8 cellular contexts compared by ENCODE assay signal in the genomic region with DNA sequence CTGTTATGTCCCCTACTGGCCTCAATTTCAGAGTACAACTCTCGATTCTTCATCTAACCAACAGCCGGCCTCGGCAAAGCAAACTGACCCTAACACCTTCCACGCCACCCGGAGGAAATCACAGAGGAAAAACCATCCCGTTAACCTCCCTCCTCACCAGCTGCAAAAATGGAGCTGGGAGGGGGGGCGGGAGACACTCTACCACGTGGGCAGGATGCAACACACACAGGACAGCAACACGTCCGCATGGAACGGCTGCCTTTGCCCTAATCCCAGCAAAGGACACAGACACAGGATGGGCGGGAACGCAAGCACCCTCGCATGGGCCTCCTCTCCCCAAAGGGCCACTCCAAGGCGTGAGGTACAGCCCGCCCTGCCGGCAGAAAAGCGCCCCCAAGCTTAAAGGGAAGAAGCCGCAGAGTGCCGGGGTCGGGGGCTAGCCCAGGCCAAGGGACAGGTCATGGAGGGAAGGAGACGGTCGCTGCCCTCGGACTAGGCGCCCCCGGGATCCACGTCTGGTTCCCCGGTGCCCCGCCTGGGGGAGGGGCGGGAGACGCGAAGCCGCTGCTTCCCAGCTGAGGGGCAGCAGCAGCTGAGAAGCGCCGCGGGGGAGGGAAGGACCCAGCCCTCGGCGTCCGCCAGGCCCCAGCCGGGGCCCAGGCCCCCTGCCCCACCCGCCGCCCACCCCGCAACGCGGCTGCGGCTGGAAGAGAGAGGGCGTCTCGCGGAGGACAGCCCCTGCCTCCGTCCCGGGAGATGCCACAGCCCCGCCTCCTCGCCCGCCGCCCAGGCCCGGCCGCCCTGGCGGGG. TPM values are rescaled to one million over a fixed set of nuclear protein-coding genes. Genes with fewer than 3 reads are reported as not detected.
A peak's percentile ranks its signal among the peaks of the same experiment; 100 is the strongest.
DNase-seq lines count a peak whose midpoint lies in the region; ATAC-seq and TF ChIP-seq lines count a peak whose summit lies in the region.

No MANE protein-coding gene starts in this region.

- ATAC-seq in HG02759 (IDR thresholded peaks at IDR 0.05; ENCODE audit: unreplicated experiment): peak; percentile 65
- ATAC-seq in activated CD4-positive, alpha-beta T cell treated with anti-CD3 and anti-CD28 coated beads for 36 hours: peak; percentile 46
- ATAC-seq in esophagus mucosa: peak; percentile 58

- peak; percentile 53 for DNase-seq in GM12865 (ENCODE audit: low read depth)
- peak; percentile 12 for DNase-seq in NCI-H146 treated with DMSO at 0.1 percent for 48 hours (lab: John Stamatoyannopoulos, UW; ENCODE audit: unreplicated experiment)
- peak; percentile 58 for DNase-seq in activated CD4-positive, alpha-beta T cell treated with anti-CD3 and anti-CD28 coated beads for 36 hours

- peak overlapping the region; percentile 84 for H3K4me3 ChIP-seq in ACC112 (ENCODE audit: low read depth, low read length)
- peak overlapping the region; percentile 99 for H3K4me3 ChIP-seq in GM12865 (ENCODE audit: low read depth, low read length)
- peak overlapping the region; percentile 88 to 99 for H3K4me3 ChIP-seq in mucosa of rectum (ENCODE audit: low read length in 2 of 2)
- peak overlapping the region; percentile 89 to 90 for H3K4me3 ChIP-seq in stomach smooth muscle (ENCODE audit: low read length in 2 of 2)

- no peaks in the 10 kb centered on the region for H3K27me3 ChIP-seq in ACC112 (ENCODE audit: insufficient read depth, low read length)
- H3K27me3 ChIP-seq in mucosa of rectum (ENCODE audit: control insufficient read depth in 2 of 2, insufficient read depth in 2 of 2, low read length in 2 of 2): no peaks in the 10 kb centered on the region
- H3K27me3 ChIP-seq in stomach smooth muscle (ENCODE audit: control insufficient read depth in 1 of 2, insufficient read depth in 2 of 2, low read length in 2 of 2): no peaks in the 10 kb centered on the region

- peak overlapping the region; percentile 93 for H2AFZ ChIP-seq in ACC112 (ENCODE audit: low read length, unreplicated experiment)

- peak overlapping the region; percentile 70 to 94 for H3K9ac ChIP-seq in mucosa of rectum (ENCODE audit: low read depth in 1 of 2, low read length in 2 of 2)
- H3K9ac ChIP-seq in stomach smooth muscle (ENCODE audit: low read length in 2 of 2): peak overlapping the region; percentile 68 to 89

- intact Hi-C loops in activated CD4-positive, alpha-beta T cell treated with anti-CD3 and anti-CD28 coated beads for 36 hours (cut with DNase I, micrococcal nuclease): loop anchor here (1.0 to 10.0 kb wide), 17 partner anchors 46 to 838 kb away; a partner anchor contains a TSS

- POLR2A ChIA-PET in activated CD4-positive, alpha-beta T cell treated with anti-CD3 and anti-CD28 coated beads for 36 hours (lab: Charles Lee): interaction anchor here (0.8 to 1.0 kb wide), 2 partner anchors 347 to 512 kb away, joined by 3 read pairs; a partner anchor contains a TSS

- H3K27ac ChIP-seq in ACC112 (ENCODE audit: low read depth, low read length): peak overlapping the region; percentile 55
- H3K27ac ChIP-seq in mucosa of rectum (ENCODE audit: low read depth in 2 of 2, low read length in 2 of 2): peak overlapping the region; percentile 96 to 97
- H3K27ac ChIP-seq in stomach smooth muscle (ENCODE audit: low read length): peak overlapping the region; percentile 75

- H3K4me1 ChIP-seq in ACC112 (ENCODE audit: control insufficient read depth, insufficient read depth, low read length, unreplicated experiment) (peaks cover 15% of the 10 kb centered on the region), mucosa of rectum (ENCODE audit: control insufficient read depth in 2 of 2, insufficient read depth in 2 of 2, low read length in 2 of 2) (peaks cover 18 to 24% of the 10 kb centered on the region in 2 donors), stomach smooth muscle (ENCODE audit: control insufficient read depth, insufficient read depth, low read length) (peaks cover 8% of the 10 kb centered on the region)

- no peaks in the 10 kb centered on the region for H3K36me3 Mint-ChIP-seq in activated CD4-positive, alpha-beta T cell treated with anti-CD3 and anti-CD28 coated beads for 36 hours (ENCODE audit: low read depth)

- TF ChIP-seq CTCF in GM12865 (IDR thresholded peaks at IDR 0.05; ENCODE audit: insufficient read depth, low read depth, low read length, missing control alignments): no peak

- no peaks in the 10 kb centered on the region for H3K27me3 Mint-ChIP-seq in activated CD4-positive, alpha-beta T cell treated with anti-CD3 and anti-CD28 coated beads for 36 hours

- H3K9me3 ChIP-seq in mucosa of rectum (ENCODE audit: control insufficient read depth in 2 of 2, low read length in 2 of 2) (no peaks in the 10 kb centered on the region), stomach smooth muscle (ENCODE audit: control insufficient read depth in 2 of 2, low read length in 2 of 2) (no peaks in the 10 kb centered on the region)

- H3K36me3 ChIP-seq in ACC112 (ENCODE audit: insufficient read depth, low read length): no peaks in the 10 kb centered on the region
- no peaks in the 10 kb centered on the region for H3K36me3 ChIP-seq in mucosa of rectum (ENCODE audit: control insufficient read depth in 2 of 2, insufficient read depth in 2 of 2, low read length in 2 of 2)
- H3K36me3 ChIP-seq in stomach smooth muscle (ENCODE audit: control insufficient read depth in 2 of 2, insufficient read depth in 2 of 2, low read length in 2 of 2): no peaks in the 10 kb centered on the region

- peak overlapping the region; percentile 78 for H3K27ac Mint-ChIP-seq in activated CD4-positive, alpha-beta T cell treated with anti-CD3 and anti-CD28 coated beads for 36 hours

- CTCF ChIA-PET in activated CD4-positive, alpha-beta T cell treated with anti-CD3 and anti-CD28 coated beads for 36 hours (lab: Charles Lee): interaction anchor here (0.5 to 1.8 kb wide), 6 partner anchors 9 to 392 kb away, joined by 3 to 5 read pairs (median 3); no protein-coding TSS in a partner anchor

- peak overlapping the region; percentile 92 for H3K4me3 Mint-ChIP-seq in activated CD4-positive, alpha-beta T cell treated with anti-CD3 and anti-CD28 coated beads for 36 hours

- H3K79me2 ChIP-seq in ACC112 (ENCODE audit: control insufficient read depth, insufficient read depth, low read length, unreplicated experiment): peaks cover 54% of the 10 kb centered on the region

- H3K9me3 Mint-ChIP-seq in activated CD4-positive, alpha-beta T cell treated with anti-CD3 and anti-CD28 coated beads for 36 hours (ENCODE audit: low read depth): no peaks in the 10 kb centered on the region

- peaks cover 45% of the 10 kb centered on the region for H3K4me1 Mint-ChIP-seq in activated CD4-positive, alpha-beta T cell treated with anti-CD3 and anti-CD28 coated beads for 36 hours

RNA-seq across cellular contexts. Expression of a gene that starts 0.6 kb away (rescaled TPM):
- 10 to 100 TPM; 44.1 to 54.0 TPM for total RNA-seq in activated CD4-positive, alpha-beta T cell treated with anti-CD3 and anti-CD28 coated beads for 36 hours
- total RNA-seq in esophagus mucosa: 20.6 TPM

RNA-seq across cellular contexts. Expression of a gene that starts 46.1 kb away (rescaled TPM):
- 1 to 10 TPM; 6.7 to 8.9 TPM for total RNA-seq in activated CD4-positive, alpha-beta T cell treated with anti-CD3 and anti-CD28 coated beads for 36 hours
- 0.08 TPM for total RNA-seq in esophagus mucosa

Comparison
In these comparisons a context has a peak if more than half of its experiments do, and no peak if none do; other contexts are left out.
1. Peak in every context shown above with its lines: DNase-seq, ATAC-seq, H3K4me3 ChIP-seq and H3K27ac ChIP-seq.